In the genomic region with DNA sequence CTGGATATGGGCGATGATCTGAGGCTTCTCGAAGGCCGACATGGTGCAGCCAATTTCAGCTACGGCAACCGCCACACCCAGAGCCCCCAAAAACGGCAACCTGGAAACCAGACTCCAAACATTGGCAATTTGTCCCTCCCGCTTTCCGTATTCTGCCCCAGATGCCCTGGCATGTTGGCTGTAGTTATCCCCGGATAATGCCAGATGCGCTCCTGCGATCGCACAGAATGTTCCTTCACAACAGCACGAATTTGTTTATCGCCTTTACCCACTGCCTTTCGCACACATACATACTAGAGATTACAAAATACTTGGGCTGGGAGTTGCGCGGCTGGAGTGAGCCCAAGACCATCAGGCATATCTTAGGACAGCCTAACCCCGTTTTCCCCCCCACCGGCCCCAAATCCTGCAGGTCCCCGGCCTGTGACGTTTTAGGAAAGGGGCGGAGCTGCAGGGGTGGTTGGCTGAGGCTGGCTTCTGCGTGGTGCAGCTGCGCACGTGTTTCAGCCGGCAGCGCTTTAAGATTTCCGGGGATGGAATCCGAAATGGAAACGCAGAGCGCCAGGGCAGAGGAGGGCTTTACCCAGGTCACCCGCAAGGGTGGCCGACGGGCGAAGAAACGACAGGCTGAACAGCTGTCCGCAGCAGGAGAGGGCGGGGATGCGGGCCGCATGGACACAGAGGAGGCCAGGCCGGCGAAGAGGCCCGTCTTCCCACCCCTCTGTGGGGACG, we compare ENCODE assay signal across 1 cellular context.
TF ChIP-seq lines count a peak whose summit lies in the region.

PNO1 (plus strand) TSS at position 487 of the 732 bp plus-strand sequence; CDS start at position 534, 47 bp downstream.

TF ChIP-seq in GM12878, 131 proteins besides CTCF, POLR2A, EP300 and RAD21 (continued from another document):
- TF ChIP-seq, protein P1, sequence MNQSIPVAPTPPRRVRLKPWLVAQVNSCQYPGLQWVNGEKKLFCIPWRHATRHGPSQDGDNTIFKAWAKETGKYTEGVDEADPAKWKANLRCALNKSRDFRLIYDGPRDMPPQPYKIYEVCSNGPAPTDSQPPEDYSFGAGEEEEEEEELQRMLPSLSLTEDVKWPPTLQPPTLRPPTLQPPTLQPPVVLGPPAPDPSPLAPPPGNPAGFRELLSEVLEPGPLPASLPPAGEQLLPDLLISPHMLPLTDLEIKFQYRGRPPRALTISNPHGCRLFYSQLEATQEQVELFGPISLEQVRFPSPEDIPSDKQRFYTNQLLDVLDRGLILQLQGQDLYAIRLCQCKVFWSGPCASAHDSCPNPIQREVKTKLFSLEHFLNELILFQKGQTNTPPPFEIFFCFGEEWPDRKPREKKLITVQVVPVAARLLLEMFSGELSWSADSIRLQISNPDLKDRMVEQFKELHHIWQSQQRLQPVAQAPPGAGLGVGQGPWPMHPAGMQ (IDR thresholded peaks at IDR 0.05; ENCODE audit: borderline replicate concordance): peak; percentile 99
- TF ChIP-seq, protein P2, sequence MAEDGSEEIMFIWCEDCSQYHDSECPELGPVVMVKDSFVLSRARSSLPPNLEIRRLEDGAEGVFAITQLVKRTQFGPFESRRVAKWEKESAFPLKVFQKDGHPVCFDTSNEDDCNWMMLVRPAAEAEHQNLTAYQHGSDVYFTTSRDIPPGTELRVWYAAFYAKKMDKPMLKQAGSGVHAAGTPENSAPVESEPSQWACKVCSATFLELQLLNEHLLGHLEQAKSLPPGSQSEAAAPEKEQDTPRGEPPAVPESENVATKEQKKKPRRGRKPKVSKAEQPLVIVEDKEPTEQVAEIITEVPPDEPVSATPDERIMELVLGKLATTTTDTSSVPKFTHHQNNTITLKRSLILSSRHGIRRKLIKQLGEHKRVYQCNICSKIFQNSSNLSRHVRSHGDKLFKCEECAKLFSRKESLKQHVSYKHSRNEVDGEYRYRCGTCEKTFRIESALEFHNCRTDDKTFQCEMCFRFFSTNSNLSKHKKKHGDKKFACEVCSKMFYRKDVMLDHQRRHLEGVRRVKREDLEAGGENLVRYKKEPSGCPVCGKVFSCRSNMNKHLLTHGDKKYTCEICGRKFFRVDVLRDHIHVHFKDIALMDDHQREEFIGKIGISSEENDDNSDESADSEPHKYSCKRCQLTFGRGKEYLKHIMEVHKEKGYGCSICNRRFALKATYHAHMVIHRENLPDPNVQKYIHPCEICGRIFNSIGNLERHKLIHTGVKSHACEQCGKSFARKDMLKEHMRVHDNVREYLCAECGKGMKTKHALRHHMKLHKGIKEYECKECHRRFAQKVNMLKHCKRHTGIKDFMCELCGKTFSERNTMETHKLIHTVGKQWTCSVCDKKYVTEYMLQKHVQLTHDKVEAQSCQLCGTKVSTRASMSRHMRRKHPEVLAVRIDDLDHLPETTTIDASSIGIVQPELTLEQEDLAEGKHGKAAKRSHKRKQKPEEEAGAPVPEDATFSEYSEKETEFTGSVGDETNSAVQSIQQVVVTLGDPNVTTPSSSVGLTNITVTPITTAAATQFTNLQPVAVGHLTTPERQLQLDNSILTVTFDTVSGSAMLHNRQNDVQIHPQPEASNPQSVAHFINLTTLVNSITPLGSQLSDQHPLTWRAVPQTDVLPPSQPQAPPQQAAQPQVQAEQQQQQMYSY (CRISPR knock-in tag; IDR thresholded peaks at IDR 0.05): no peak
- TF ChIP-seq BCL11A (IDR thresholded peaks at IDR 0.05; ENCODE audit: low read depth, low read length): no peak
- TF ChIP-seq JUNB (IDR thresholded peaks at IDR 0.05): 0 out of 2 replicates have a peak, but pooled peaks have one; percentile 14
- TF ChIP-seq ZNF207 (IDR thresholded peaks at IDR 0.05; ENCODE audit: borderline replicate concordance): peak; percentile 97; the same call in 1 of the 2 replicates
- TF ChIP-seq BRCA1 (IDR thresholded peaks at IDR 0.05; ENCODE audit: low read depth, low read length): no peak
- TF ChIP-seq BHLHE40 (IDR thresholded peaks at IDR 0.05; ENCODE audit: borderline replicate concordance in 1 of 2, low read depth in 2 of 2, low read length in 1 of 2): peak; percentile 95 to 97
- TF ChIP-seq, protein P3, sequence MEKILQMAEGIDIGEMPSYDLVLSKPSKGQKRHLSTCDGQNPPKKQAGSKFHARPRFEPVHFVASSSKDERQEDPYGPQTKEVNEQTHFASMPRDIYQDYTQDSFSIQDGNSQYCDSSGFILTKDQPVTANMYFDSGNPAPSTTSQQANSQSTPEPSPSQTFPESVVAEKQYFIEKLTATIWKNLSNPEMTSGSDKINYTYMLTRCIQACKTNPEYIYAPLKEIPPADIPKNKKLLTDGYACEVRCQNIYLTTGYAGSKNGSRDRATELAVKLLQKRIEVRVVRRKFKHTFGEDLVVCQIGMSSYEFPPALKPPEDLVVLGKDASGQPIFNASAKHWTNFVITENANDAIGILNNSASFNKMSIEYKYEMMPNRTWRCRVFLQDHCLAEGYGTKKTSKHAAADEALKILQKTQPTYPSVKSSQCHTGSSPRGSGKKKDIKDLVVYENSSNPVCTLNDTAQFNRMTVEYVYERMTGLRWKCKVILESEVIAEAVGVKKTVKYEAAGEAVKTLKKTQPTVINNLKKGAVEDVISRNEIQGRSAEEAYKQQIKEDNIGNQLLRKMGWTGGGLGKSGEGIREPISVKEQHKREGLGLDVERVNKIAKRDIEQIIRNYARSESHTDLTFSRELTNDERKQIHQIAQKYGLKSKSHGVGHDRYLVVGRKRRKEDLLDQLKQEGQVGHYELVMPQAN (conservative IDR thresholded peaks at IDR 0.05): peak; percentile 98
- TF ChIP-seq CEBPZ (IDR thresholded peaks at IDR 0.05; ENCODE audit: low read depth, low read length): no peak
- TF ChIP-seq TCF7 (IDR thresholded peaks at IDR 0.05; ENCODE audit: borderline replicate concordance): no peak
- no peak for TF ChIP-seq BMI1 (IDR thresholded peaks at IDR 0.05; ENCODE audit: borderline replicate concordance)
- no peak for TF ChIP-seq PAX8 (IDR thresholded peaks at IDR 0.05)
- TF ChIP-seq HSF1 (IDR thresholded peaks at IDR 0.05; ENCODE audit: low read depth, low read length): 0 out of 2 replicates have a peak, but pooled peaks have one; percentile 33
- TF ChIP-seq CEBPB (IDR thresholded peaks at IDR 0.05; ENCODE audit: borderline replicate concordance in 1 of 2, low read depth in 2 of 2, low read length in 2 of 2): no peak; a peak in 1 of 4 replicates
- TF ChIP-seq FOXM1 (IDR thresholded peaks at IDR 0.05; ENCODE audit: low read depth, low read length): peak; percentile 63; the same call in 1 of the 2 replicates
- TF ChIP-seq EGR1 (IDR thresholded peaks at IDR 0.05; ENCODE audit: borderline replicate concordance in 1 of 2, low read depth in 2 of 2, low read length in 2 of 2): 0 out of 3 replicates have a peak, but pooled peaks of 1 of the 2 experiments have one; percentile 10
- TF ChIP-seq KLF5 (IDR thresholded peaks at IDR 0.05; ENCODE audit: partially characterized antibody): no peak
- TF ChIP-seq POLR2AphosphoS2 (IDR thresholded peaks at IDR 0.05; ENCODE audit: low read depth, low read length): 0 out of 2 replicates have a peak, but pooled peaks have one; percentile 30
- no peak; the same call in 1 of the 2 replicates for TF ChIP-seq LARP7 (IDR thresholded peaks at IDR 0.05)
